In the genomic region with DNA sequence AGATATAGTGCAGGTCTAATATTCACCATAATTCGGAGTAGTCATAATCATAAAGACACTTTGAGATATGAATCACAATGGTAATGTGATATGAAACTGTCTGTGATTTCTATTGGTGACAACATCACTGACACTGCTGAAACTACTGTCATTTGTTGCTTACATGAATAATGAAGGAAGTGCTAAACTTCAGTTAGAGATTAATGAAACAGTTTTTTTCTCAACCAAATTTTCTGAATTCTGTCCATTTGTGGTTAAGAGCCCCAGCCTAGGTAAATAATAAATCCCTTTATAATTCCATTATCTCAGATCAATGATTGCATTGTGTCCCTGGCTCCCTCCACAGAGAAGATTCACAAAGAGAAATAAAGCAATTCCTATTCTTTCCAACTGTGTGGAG, we compare ENCODE assay signal across 8 cellular contexts.
DNase-seq lines count a peak whose midpoint lies in the region; ATAC-seq and FAIRE-seq lines count a peak whose summit lies in the region.

No MANE protein-coding gene starts in this region.

- peaks cover 40 to 65% of the 10 kb centered on the region in 2 donors for H3K4me1 Mint-ChIP-seq in effector memory CD8-positive, alpha-beta T cell (ENCODE audit: low read depth in 2 of 2)

- H3K27ac Mint-ChIP-seq in effector memory CD8-positive, alpha-beta T cell = peak overlapping the region; percentile 76 to 93

- peak; percentile 80 for FAIRE-seq in GM18507 (lab: Jason Lieb, UNC)

- H3K27me3 Mint-ChIP-seq in effector memory CD8-positive, alpha-beta T cell = no peaks in the 10 kb centered on the region

- H3K9me3 Mint-ChIP-seq in effector memory CD8-positive, alpha-beta T cell = no peaks in the 10 kb centered on the region

- DNase-seq in GM18507 (ENCODE audit: extremely low spot score, insufficient read length, low read depth) = peak; percentile 37
- DNase-seq in effector memory CD8-positive, alpha-beta T cell = no peak
- DNase-seq in mesenteric fat pad (ENCODE audit: low spot score) = no peak
- no peak for DNase-seq in stimulated activated CD4-positive, alpha-beta T cell treated with anti-CD3 and anti-CD28 coated beads, Interleukin-15, amount 100 ng/mL, for 24 hours
- DNase-seq in DMS79 treated with DMSO at 0.1 percent for 48 hours (lab: John Stamatoyannopoulos, UW) = no peak
- DNase-seq in H4 (ENCODE audit: low spot score) = no peak

- ATAC-seq in GM21390 (IDR thresholded peaks at IDR 0.05; ENCODE audit: unreplicated experiment) (peak; percentile 69), HG03196 (IDR thresholded peaks at IDR 0.05; ENCODE audit: unreplicated experiment) (peak; percentile 74)
- no peak for ATAC-seq in effector memory CD8-positive, alpha-beta T cell (replicated peaks)

- H3K4me3 Mint-ChIP-seq in effector memory CD8-positive, alpha-beta T cell = peak overlapping the region in 1 of 2 donors; percentile 52

- peaks cover 21% of the 10 kb centered on the region for H3K36me3 Mint-ChIP-seq in effector memory CD8-positive, alpha-beta T cell (ENCODE audit: insufficient read depth)
